ENCODE assay signal across 11 cellular contexts in the genomic region with DNA sequence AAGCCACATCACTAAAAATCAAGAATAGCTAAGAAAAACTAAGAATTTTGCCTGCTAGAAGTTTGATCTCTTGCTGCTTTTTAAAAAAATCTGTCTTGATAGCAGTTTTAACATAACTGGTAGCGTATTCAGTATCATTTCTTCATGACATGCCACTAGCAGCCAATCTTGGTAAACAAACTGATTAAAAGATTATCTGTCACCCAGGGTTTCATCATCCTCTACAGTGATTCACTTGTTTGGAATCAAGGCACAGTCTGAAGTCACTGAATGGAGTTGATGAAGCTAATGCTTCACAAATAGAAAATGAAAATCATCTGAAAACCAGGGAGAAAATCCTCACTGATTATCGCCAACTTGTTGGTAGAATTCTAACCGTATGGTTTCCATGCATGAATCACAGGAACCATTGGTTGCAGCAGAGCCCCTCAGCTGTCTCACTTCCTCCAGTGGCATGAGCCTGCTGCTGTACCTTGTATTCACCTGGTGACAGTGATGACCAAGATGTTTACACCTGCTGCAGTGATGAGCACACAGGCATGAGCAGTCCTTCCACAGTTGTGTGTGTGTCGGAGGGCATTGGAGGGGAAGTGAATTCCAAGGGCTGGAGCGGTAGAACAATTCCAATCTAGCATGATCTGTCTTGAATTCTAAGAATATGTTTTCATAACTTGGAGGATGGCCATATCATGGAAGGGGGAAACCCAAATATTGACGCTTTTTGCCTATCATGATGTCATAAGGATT.
A peak's percentile ranks its signal among the peaks of the same experiment; 100 is the strongest.
DNase-seq lines count a peak whose midpoint lies in the region; ATAC-seq and TF ChIP-seq lines count a peak whose summit lies in the region.
"Had no signal": no experiment of that assay in that cellular context is flagged by ENCODE, and none has a peak within 500 bp of the region (broad histone marks: within the 10 kb centered on the region; RNA-seq: fewer than 3 reads in every experiment).

No MANE protein-coding gene starts in this region.

- H3K27ac Mint-ChIP-seq in endothelial cell (ENCODE audit: unreplicated experiment) = no peak overlapping the region

- no peaks in the 10 kb centered on the region for H3K9me3 ChIP-seq in esophagus squamous epithelium
- H3K9me3 ChIP-seq in skeletal muscle satellite cell (replicated peaks; ENCODE audit: low read length) = no peaks in the 10 kb centered on the region

- no peaks in the 10 kb centered on the region for H3K27me3 ChIP-seq in esophagus squamous epithelium
- H3K27me3 ChIP-seq in skeletal muscle satellite cell (ENCODE audit: control insufficient read depth, insufficient read depth, low read length) = no peaks in the 10 kb centered on the region

- no peaks in the 10 kb centered on the region for H3K36me3 Mint-ChIP-seq in endothelial cell (ENCODE audit: low read depth, unreplicated experiment)

- H3K4me3 Mint-ChIP-seq in endothelial cell (ENCODE audit: unreplicated experiment) = no peak overlapping the region

- H3K4me1 Mint-ChIP-seq in endothelial cell (ENCODE audit: unreplicated experiment) = no peaks in the 10 kb centered on the region

- peak overlapping the region; percentile 9 to 75 (median 69) for H3K27ac ChIP-seq in esophagus squamous epithelium
- H3K27ac ChIP-seq: parathyroid adenoma had no signal

- H3K9ac ChIP-seq in skeletal muscle satellite cell (ENCODE audit: low read depth, low read length) = peak overlapping the region; percentile 2
- H3K9ac ChIP-seq: parathyroid adenoma had no signal

- no peak for TF ChIP-seq POLR2A in esophagus squamous epithelium (IDR thresholded peaks at IDR 0.05)

- peak overlapping the region; percentile 63 for H3K4me2 ChIP-seq in skeletal muscle satellite cell (ENCODE audit: low read length)

- intact Hi-C loops in esophagus squamous epithelium (cut with DNase I) = no loop called here

- TF ChIP-seq CTCF in esophagus squamous epithelium (IDR thresholded peaks at IDR 0.05) (no peak), endothelial cell (IDR thresholded peaks at IDR 0.05; ENCODE audit: unreplicated experiment) (no peak)

- WGBS in esophagus squamous epithelium, 2 donors = 48 to 70% methylated on average over 6 of the region's 6 CpGs

- H3K36me3 ChIP-seq in esophagus squamous epithelium (no peaks in the 10 kb centered on the region), skeletal muscle satellite cell (ENCODE audit: insufficient read depth, low read length) (no peaks in the 10 kb centered on the region)

- no peak for ATAC-seq in GM21423 (IDR thresholded peaks at IDR 0.05; ENCODE audit: unreplicated experiment)

- H3K27me3 Mint-ChIP-seq in endothelial cell (ENCODE audit: unreplicated experiment) = no peaks in the 10 kb centered on the region

- peaks cover 0 to 33% (median 0%) of the 10 kb centered on the region in 3 donors for H3K4me1 ChIP-seq in esophagus squamous epithelium
- H3K4me1 ChIP-seq in skeletal muscle satellite cell (ENCODE audit: control insufficient read depth, insufficient read depth, low read length) = peaks cover 48% of the 10 kb centered on the region
- H3K4me1 ChIP-seq: parathyroid adenoma had no signal

- no peaks in the 10 kb centered on the region for H3K9me3 Mint-ChIP-seq in endothelial cell (ENCODE audit: unreplicated experiment)

- DNase-seq in ELR (ENCODE audit: low read depth) (peak; percentile 90), NCI-H82 treated with DMSO at 0.1 percent for 48 hours (lab: John Stamatoyannopoulos, UW; ENCODE audit: unreplicated experiment) (peak; percentile 51), esophagus squamous epithelium (lab: John Stamatoyannopoulos, UW) (no peak), islet precursor cell (no peak), DMS79 treated with DMSO at 0.1 percent for 48 hours (lab: John Stamatoyannopoulos, UW) (no peak), endothelial cell (ENCODE audit: low spot score) (no peak)
- DNase-seq: cerebellar nuclear complex, NCI-H2081 treated with DMSO at 0.1 percent for 48 hours had no signal

- H3K4me3 ChIP-seq in esophagus squamous epithelium (peak overlapping the region in 1 of 4 donors; percentile 33), skeletal muscle satellite cell (ENCODE audit: low read length) (peak overlapping the region; percentile 37)

Comparison
In these comparisons a context has a peak if more than half of its experiments do, and no peak if none do; other contexts are left out.
1. DNase-seq: peak in ELR (single experiment) and NCI-H82 treated with DMSO at 0.1 percent for 48 hours (single experiment); none in esophagus squamous epithelium (single experiment), islet precursor cell (single experiment), DMS79 treated with DMSO at 0.1 percent for 48 hours (single experiment) and endothelial cell (single experiment).